Comparison of ENCODE assay signal across 22 cellular contexts in the genomic region with DNA sequence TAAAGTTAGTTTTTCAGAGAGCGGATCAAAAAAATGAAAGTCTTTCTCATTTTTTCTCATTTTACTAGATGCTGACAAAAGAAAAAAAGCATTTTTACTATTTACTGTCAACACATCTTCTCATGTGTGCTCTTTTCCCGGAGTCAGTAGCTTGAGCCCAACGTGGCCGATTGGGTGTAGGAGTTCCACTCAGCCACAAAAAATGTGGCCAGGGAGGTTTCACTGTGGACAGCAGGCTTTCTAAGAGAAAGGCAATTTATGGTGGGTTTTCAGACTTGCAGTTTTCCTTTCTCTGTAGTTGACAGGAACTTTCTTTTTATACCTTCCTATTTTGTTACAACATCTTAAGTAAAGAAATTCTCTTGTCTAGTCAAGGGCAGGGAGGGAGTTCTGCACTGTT.
"Had no signal": no experiment of that assay in that cellular context is flagged by ENCODE, and none has a peak within 500 bp of the region (broad histone marks: within the 10 kb centered on the region; RNA-seq: fewer than 3 reads in every experiment).

No MANE protein-coding gene starts in this region.

- ATAC-seq: activated CD4-positive, alpha-beta T cell treated with anti-CD3 and anti-CD28 coated beads for 36 hours; T-helper 17 cell had no signal

- H3K4me1 Mint-ChIP-seq: activated CD4-positive, alpha-beta memory T cell treated with anti-CD3 and anti-CD28 coated beads, Interleukin-2, amount 10 ng/mL, durations not matched to agents 7 days and 5 days; activated CD4-positive, alpha-beta T cell treated with anti-CD3 and anti-CD28 coated beads for 36 hours; activated naive CD8-positive, alpha-beta T cell treated with anti-CD3 and anti-CD28 coated beads, Interleukin-2, amount 10 ng/mL, durations not matched to agents 7 days and 5 days; T-helper 17 cell had no signal

- H3K9me3 Mint-ChIP-seq: activated CD4-positive, alpha-beta memory T cell treated with anti-CD3 and anti-CD28 coated beads, Interleukin-2, amount 10 ng/mL, durations not matched to agents 7 days and 5 days had no signal

- H3K4me3 ChIP-seq: adrenal gland, PC-9 had no signal

- H3K4me2 ChIP-seq: PC-9 had no signal

- DNase-seq: activated CD4-positive, alpha-beta memory T cell treated with anti-CD3 and anti-CD28 coated beads, Interleukin-2, amount 10 ng/mL, durations not matched to agents 7 days and 5 days; activated CD4-positive, alpha-beta T cell treated with anti-CD3 and anti-CD28 coated beads for 36 hours; activated CD4-positive, alpha-beta T cell treated with anti-CD3 and anti-CD28 coated beads, Interleukin-2, amount 50 U/mL, for 1 hour; activated CD8-positive, alpha-beta memory T cell treated with anti-CD3 and anti-CD28 coated beads, Interleukin-2, amount 50 U/mL, for 4 hours; activated naive CD4-positive, alpha-beta T cell treated with anti-CD3 and anti-CD28 coated beads, Interleukin-2, amount 50 U/mL, for 16 hours; activated naive CD8-positive, alpha-beta T cell treated with anti-CD3 and anti-CD28 coated beads, Interleukin-2, amount 10 ng/mL, durations not matched to agents 7 days and 5 days; anterior cingulate cortex; KG1; NCI-H1092; NCI-H1417; NCI-H1930; NCI-H2171; NCI-H2227 treated with DMSO at 0.1 percent for 48 hours; NCI-H446 treated with DMSO at 0.1 percent for 48 hours; NCI-H526; NCI-H774; PC-9; SHP77 treated with DMSO at 0.1 percent for 48 hours; T-helper 17 cell; WERI-Rb-1 had no signal

- H3K36me3 Mint-ChIP-seq: activated naive CD8-positive, alpha-beta T cell treated with anti-CD3 and anti-CD28 coated beads, Interleukin-2, amount 10 ng/mL, durations not matched to agents 7 days and 5 days had no signal

- H3K27ac ChIP-seq: adrenal gland, PC-9, WERI-Rb-1 had no signal

- H3K27me3 ChIP-seq: adrenal gland had no signal

- H3K27me3 Mint-ChIP-seq: activated CD4-positive, alpha-beta memory T cell treated with anti-CD3 and anti-CD28 coated beads, Interleukin-2, amount 10 ng/mL, durations not matched to agents 7 days and 5 days; activated CD4-positive, alpha-beta T cell treated with anti-CD3 and anti-CD28 coated beads for 36 hours; activated naive CD8-positive, alpha-beta T cell treated with anti-CD3 and anti-CD28 coated beads, Interleukin-2, amount 10 ng/mL, durations not matched to agents 7 days and 5 days; IgD-negative memory B cell; T-helper 17 cell had no signal

- H3K4me3 Mint-ChIP-seq: activated CD4-positive, alpha-beta memory T cell treated with anti-CD3 and anti-CD28 coated beads, Interleukin-2, amount 10 ng/mL, durations not matched to agents 7 days and 5 days; activated CD4-positive, alpha-beta T cell treated with anti-CD3 and anti-CD28 coated beads for 36 hours; activated naive CD8-positive, alpha-beta T cell treated with anti-CD3 and anti-CD28 coated beads, Interleukin-2, amount 10 ng/mL, durations not matched to agents 7 days and 5 days; T-helper 17 cell had no signal

- H3K4me1 ChIP-seq: adrenal gland had no signal

- H2AFZ ChIP-seq: PC-9 had no signal

- H3K36me3 ChIP-seq: adrenal gland, WERI-Rb-1 had no signal

- H3K27ac Mint-ChIP-seq: activated CD4-positive, alpha-beta memory T cell treated with anti-CD3 and anti-CD28 coated beads, Interleukin-2, amount 10 ng/mL, durations not matched to agents 7 days and 5 days; activated CD4-positive, alpha-beta T cell treated with anti-CD3 and anti-CD28 coated beads for 36 hours; activated naive CD8-positive, alpha-beta T cell treated with anti-CD3 and anti-CD28 coated beads, Interleukin-2, amount 10 ng/mL, durations not matched to agents 7 days and 5 days; T-helper 17 cell had no signal

- H3K9me3 ChIP-seq: adrenal gland had no signal
